Comparison of ENCODE assay signal across 17 cellular contexts in genomic region chr17:65527857-65528591, GRCh38.
"Had no signal": no experiment of that assay in that cellular context is flagged by ENCODE, and none has a peak within 500 bp of the region (broad histone marks: within the 10 kb centered on the region; RNA-seq: fewer than 3 reads in every experiment).

No MANE protein-coding gene starts in this region.

- H3K9me3 Mint-ChIP-seq: activated T-helper 1 cell treated with anti-CD3 and anti-CD28 coated beads, Interleukin-12 subunit alpha, Interleukin-12 subunit beta, Interleukin-2, Interleukin-4 antibody, amounts not matched to agents 30 ng/mL and 10 ng/mL and 1 ng/mL, durations not matched to agents 14 hours and 24 hours and 36 hours had no signal

- DNase-seq: activated CD4-positive, alpha-beta T cell treated with anti-CD3 and anti-CD28 coated beads, Interleukin-2, amount 50 U/mL, for 4 hours; activated naive CD4-positive, alpha-beta T cell; activated naive CD8-positive, alpha-beta T cell treated with anti-CD3 and anti-CD28 coated beads for 36 hours; amygdala; central memory CD4-positive, alpha-beta T cell; foreskin melanocyte; glutamatergic neuron; hippocampal formation; midbrain; stimulated activated CD4-positive, alpha-beta T cell treated with anti-CD3 and anti-CD28 coated beads, Interleukin-4, amount 100 ng/mL, for 1 hour; testis; upper lobe of right lung had no signal

- ATAC-seq: upper lobe of right lung had no signal

- H3K27me3 ChIP-seq: right atrium auricular region, testis, upper lobe of right lung had no signal

- H3K4me3 Mint-ChIP-seq: activated naive CD8-positive, alpha-beta T cell treated with anti-CD3 and anti-CD28 coated beads for 36 hours; activated T-helper 1 cell treated with anti-CD3 and anti-CD28 coated beads, Interleukin-12 subunit alpha, Interleukin-12 subunit beta, Interleukin-2, Interleukin-4 antibody, amounts not matched to agents 30 ng/mL and 10 ng/mL and 1 ng/mL, durations not matched to agents 14 hours and 24 hours and 36 hours had no signal

- H3K27me3 Mint-ChIP-seq: activated naive CD8-positive, alpha-beta T cell treated with anti-CD3 and anti-CD28 coated beads for 36 hours had no signal

- H3K27ac ChIP-seq: prostate gland, right atrium auricular region, skin epidermis, testis, upper lobe of right lung had no signal

- H3K9me3 ChIP-seq: prostate gland, right atrium auricular region, testis, upper lobe of right lung had no signal

- H3K4me1 ChIP-seq: prostate gland had no signal

- H3K27ac Mint-ChIP-seq: activated naive CD8-positive, alpha-beta T cell treated with anti-CD3 and anti-CD28 coated beads for 36 hours; activated T-helper 1 cell treated with anti-CD3 and anti-CD28 coated beads, Interleukin-12 subunit alpha, Interleukin-12 subunit beta, Interleukin-2, Interleukin-4 antibody, amounts not matched to agents 30 ng/mL and 10 ng/mL and 1 ng/mL, durations not matched to agents 14 hours and 24 hours and 36 hours had no signal

- H3K4me3 ChIP-seq: lung, prostate gland, right atrium auricular region, skin epidermis, testis, upper lobe of right lung had no signal
